In genomic region chr14:100399052-100399849, GRCh38 we compare ENCODE assay signal across 13 cellular contexts. TPM values are rescaled to one million over a fixed set of nuclear protein-coding genes. Genes with fewer than 3 reads are reported as not detected.
DNase-seq lines count a peak whose midpoint lies in the region; ATAC-seq and TF ChIP-seq lines count a peak whose summit lies in the region.
"Had no signal": no experiment of that assay in that cellular context is flagged by ENCODE, and none has a peak within 500 bp of the region (broad histone marks: within the 10 kb centered on the region; RNA-seq: fewer than 3 reads in every experiment).

No MANE protein-coding gene starts in this region.

- H2AK9ac ChIP-seq in IMR-90 (replicated peaks; ENCODE audit: low read depth, low read length, poor library complexity) = no peak overlapping the region

- TF ChIP-seq RAD21 in IMR-90 (IDR thresholded peaks at IDR 0.05; ENCODE audit: low read length) = no peak

- H4K20me1 ChIP-seq in IMR-90 (ENCODE audit: insufficient read depth, low read length) = peaks cover 20% of the 10 kb centered on the region
- no peaks in the 10 kb centered on the region for H4K20me1 ChIP-seq in hepatocyte (ENCODE audit: insufficient read depth, poor library complexity, severe bottlenecking)

- no peak overlapping the region for H3K56ac ChIP-seq in IMR-90 (ENCODE audit: extremely low read depth, insufficient read depth, low read length)

- H3K14ac ChIP-seq in IMR-90 (replicated peaks; ENCODE audit: low read depth, low read length) = no peak overlapping the region

- no peaks in the 10 kb centered on the region for H3K27me3 ChIP-seq in IMR-90 (ENCODE audit: control insufficient read depth, insufficient read depth, low read length)
- H3K27me3 ChIP-seq in hepatocyte = no peaks in the 10 kb centered on the region

- H3K9me1 ChIP-seq in IMR-90 (ENCODE audit: insufficient read depth, low read length) = peaks cover 4% of the 10 kb centered on the region

- POLR2A ChIA-PET in IMR-90 (lab: Charles Lee; ENCODE audit: unreplicated experiment) = no interaction called here

- no peak for TF ChIP-seq POLR2A in IMR-90 (IDR thresholded peaks at IDR 0.05; ENCODE audit: low read depth, low read length)

- H3K9me2 ChIP-seq in hepatocyte (replicated peaks; ENCODE audit: insufficient read depth) = no peaks in the 10 kb centered on the region

- no peak overlapping the region for H3K18ac ChIP-seq in IMR-90 (ENCODE audit: low read depth, low read length)

- H2BK120ac ChIP-seq in IMR-90 (ENCODE audit: low read depth, low read length) = no peak overlapping the region

- no peak overlapping the region for H3K9ac ChIP-seq in IMR-90 (ENCODE audit: low read depth, low read length)
- H3K9ac ChIP-seq: KMS-11 had no signal

- no peak for ATAC-seq in IMR-90 (ENCODE audit: low read depth)
- ATAC-seq in SK-N-SH treated with all-trans-retinoic acid at 6 μM for 48 hours = peak; percentile 14; the same call in 1 of the 3 replicates

- no peak overlapping the region for H3K4me2 ChIP-seq in IMR-90 (ENCODE audit: low read depth, low read length)
- no peak overlapping the region for H3K4me2 ChIP-seq in hepatocyte
- H3K4me2 ChIP-seq: KMS-11, smooth muscle cell had no signal

- no peak overlapping the region for H2BK5ac ChIP-seq in IMR-90 (ENCODE audit: low read depth, low read length, poor library complexity, severe bottlenecking)

- H3K4me1 ChIP-seq in IMR-90 (ENCODE audit: control insufficient read depth, insufficient read depth, low read length) = peaks cover 3% of the 10 kb centered on the region
- peaks cover 5% of the 10 kb centered on the region for H3K4me1 ChIP-seq in hepatocyte (ENCODE audit: insufficient read depth)

- no TSS peak for BruUV-seq in IMR-90 (replicated peaks; lab: Mats Ljungman, UMichigan)

- dilution Hi-C loops in IMR-90 (cut with HindIII; ENCODE audit: low sequenced_read_pairs, unreplicated experiment) = no loop called here

- intact Hi-C loops in IMR-90 (cut with micrococcal nuclease) = no loop called here

- no peak overlapping the region for H2BK15ac ChIP-seq in IMR-90 (ENCODE audit: low read depth, low read length)

- H3K23ac ChIP-seq in IMR-90 (ENCODE audit: low read depth, low read length) = 0 out of 2 replicates have a peak overlapping the region, but pooled peaks have one; percentile 3

- H3K79me1 ChIP-seq in IMR-90 (ENCODE audit: low read depth in 1 of 2, low read length in 2 of 2) = peaks cover 14 to 35% of the 10 kb centered on the region in 2 experiments

- TF ChIP-seq CTCF in IMR-90 (conservative IDR thresholded peaks at IDR 0.05; ENCODE audit: low read depth, low read length) (no peak), hepatocyte (IDR thresholded peaks at IDR 0.05; ENCODE audit: poor library complexity) (no peak), foreskin fibroblast (IDR thresholded peaks at IDR 0.05; ENCODE audit: low read depth, low read length) (no peak)

- CTCF ChIA-PET in IMR-90 (lab: Yijun Ruan, JAX) = interaction anchor here (1.1 to 1.2 kb wide), 2 partner anchors 11 to 18 kb away, joined by 4 to 5 read pairs; no protein-coding TSS in a partner anchor

- H3K9me3 ChIP-seq in IMR-90 (ENCODE audit: control insufficient read depth, insufficient read depth, low read length) (no peaks in the 10 kb centered on the region), hepatocyte (ENCODE audit: low read depth) (no peaks in the 10 kb centered on the region)

- H3K4me3 ChIP-seq in IMR-90 (ENCODE audit: insufficient read depth, low read depth, low read length) (no peak overlapping the region), hepatocyte (no peak overlapping the region), foreskin fibroblast (ENCODE audit: low read depth in 1 of 2, low read length in 2 of 2) (no peak overlapping the region)
- H3K4me3 ChIP-seq: smooth muscle cell had no signal

- no peak overlapping the region for H4K91ac ChIP-seq in IMR-90 (ENCODE audit: insufficient read depth, low read depth, low read length)

- no peak overlapping the region for H4K5ac ChIP-seq in IMR-90 (ENCODE audit: low read depth, low read length)

- H3K79me2 ChIP-seq in hepatocyte = peaks cover 74% of the 10 kb centered on the region

- DNase-seq in IMR-90 (no peak), hepatocyte (ENCODE audit: low spot score) (no peak), T-helper 1 cell (no peak), foreskin fibroblast (no peak), NCI-H1105 (lab: John Stamatoyannopoulos, UW) (no peak)
- DNase-seq: activated CD4-positive, alpha-beta T cell treated with anti-CD3 and anti-CD28 coated beads for 4 hours; NCI-H187; NCI-H524 treated with DMSO at 0.1 percent for 48 hours had no signal

- no peak overlapping the region; the same call in 1 of the 2 replicates for H2BK20ac ChIP-seq in IMR-90 (ENCODE audit: low read depth, low read length)

- H3K27ac ChIP-seq in IMR-90 (ENCODE audit: insufficient read depth, low read length) (no peak overlapping the region), hepatocyte (peak overlapping the region; percentile 59), temporal lobe (ENCODE audit: low read depth, low read length) (peak overlapping the region; percentile 41)
- H3K27ac ChIP-seq: HL-60, KMS-11 had no signal

- H2AK5ac ChIP-seq in IMR-90 (ENCODE audit: low read depth, low read length) = no peak overlapping the region

- H2AFZ ChIP-seq in IMR-90 (replicated peaks; ENCODE audit: low read length, poor library complexity) (no peak overlapping the region), hepatocyte (no peak overlapping the region)

- no peak overlapping the region for H4K8ac ChIP-seq in IMR-90 (ENCODE audit: low read depth in 2 of 2, low read length in 2 of 2)

- H3K36me3 ChIP-seq in IMR-90 (ENCODE audit: control insufficient read depth, insufficient read depth, low read length) (peaks cover 3% of the 10 kb centered on the region; the same call in 1 of the 2 replicates), hepatocyte (replicated peaks; ENCODE audit: insufficient read depth, low read depth) (no peaks in the 10 kb centered on the region)

- in situ Hi-C loops in IMR-90 (cut with MboI; ENCODE audit: low sequenced_read_pairs) = no loop called here

- 100% methylated on average over 1 of the region's 13 CpGs; no CpG with 5 or more reads in 1 of the 2 experiments for WGBS in IMR-90 (ENCODE audit: extremely low coverage in 2 of 2, insufficient read length in 1 of 2), 2 experiments
- 75% methylated on average over 13 of the region's 13 CpGs for WGBS in hepatocyte (ENCODE audit: low lambda C conversion rate, missing lambda C conversion rate)

- no peak overlapping the region for H3K4ac ChIP-seq in IMR-90 (ENCODE audit: low read depth, low read length)

TF ChIP-seq in IMR-90, 13 proteins besides CTCF, POLR2A, EP300 and RAD21:
- TF ChIP-seq NFE2L2 (IDR thresholded peaks at IDR 0.05; ENCODE audit: low read depth, low read length) = no peak
TF ChIP-seq in IMR-90: peak in this region for 0.

TF ChIP-seq in SK-N-SH treated with all-trans-retinoic acid at 6 μM for 48 hours, 23 proteins besides CTCF, POLR2A, EP300 and RAD21:
- no peak for TF ChIP-seq TSHZ2 (CRISPR knock-in tag; IDR thresholded peaks at IDR 0.05)
- 0 out of 2 replicates have a peak, but pooled peaks have one; percentile 45 for TF ChIP-seq TCF4 (CRISPR knock-in tag; IDR thresholded peaks at IDR 0.05; ENCODE audit: borderline replicate concordance)
TF ChIP-seq in SK-N-SH treated with all-trans-retinoic acid at 6 μM for 48 hours: peak in this region for 1.

RNA-seq across cellular contexts. Expression of gene WDR25, which starts 23.0 kb away (rescaled TPM):
- total RNA-seq in IMR-90 (2012; rRNA removed) = 22.5 and 25.8 TPM in 2 replicates
- polyA plus RNA-seq in IMR-90 (2012; rRNA removed) = 16.6 and 16.9 TPM in 2 replicates
- polyA plus RNA-seq in IMR-90 (2012; cell fraction: cytosol; rRNA removed) = 14.0 and 18.1 TPM in 2 replicates
- polyA plus RNA-seq in IMR-90 (2012; cell fraction: nucleus; rRNA removed; ENCODE audit: low replicate concordance) = 9.9 and 11.9 TPM in 2 replicates
- 14.1 and 18.7 TPM in 2 replicates for total RNA-seq in hepatocyte
- 19.7 and 22.8 TPM in 2 replicates for polyA plus RNA-seq in hepatocyte
- 10.6 TPM for total RNA-seq in temporal lobe
